Comparison of ENCODE assay signal across 30 cellular contexts in the genomic region with DNA sequence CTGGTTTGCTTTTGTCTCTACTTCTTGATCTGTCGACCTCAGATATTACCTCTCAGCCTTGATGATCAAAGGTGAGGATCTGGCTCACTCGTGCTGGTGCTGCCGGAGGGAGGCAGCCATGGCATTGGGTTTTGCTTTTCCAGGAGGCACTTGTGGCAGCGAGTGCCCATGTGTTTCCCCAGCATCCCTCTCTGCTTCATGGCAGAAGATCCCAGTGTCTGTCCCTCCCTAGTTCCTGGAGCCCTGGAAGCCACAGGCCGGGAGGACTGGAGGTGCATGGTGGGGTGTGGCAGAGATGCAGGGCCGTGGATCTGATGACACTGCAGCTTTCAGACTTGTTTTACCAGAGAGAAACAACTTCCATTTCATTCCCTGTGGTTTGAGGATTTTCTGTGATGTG.
"Had no signal": no experiment of that assay in that cellular context is flagged by ENCODE, and none has a peak within 500 bp of the region (broad histone marks: within the 10 kb centered on the region; RNA-seq: fewer than 3 reads in every experiment).

No MANE protein-coding gene starts in this region.

- H3K27me3 ChIP-seq: ascending aorta, breast epithelium, cardiac muscle cell, colonic mucosa, heart left ventricle had no signal

- H3K4me1 Mint-ChIP-seq: activated B cell treated with CpG ODN at 0.5 μM for 24 hours; activated T-helper 17 cell treated with anti-CD3 and anti-CD28 coated beads, Interleukin-2, amount 50 U/mL, for 72 hours had no signal

- H3K36me3 ChIP-seq: ascending aorta, breast epithelium, cardiac muscle cell, colonic mucosa, heart left ventricle, WERI-Rb-1 had no signal

- ATAC-seq: activated CD4-positive, CD25-positive, alpha-beta regulatory T cell treated with anti-CD3 and anti-CD28 coated beads, Interleukin-2, amount 50 U/mL, for 24 hours; activated CD8-positive, alpha-beta T cell treated with anti-CD3 and anti-CD28 coated beads for 36 hours; activated naive CD4-positive, alpha-beta T cell treated with anti-CD3 and anti-CD28 coated beads, Interleukin-2, amount 50 U/mL, for 72 hours; activated T-cell treated with anti-CD3 and anti-CD28 coated beads, Interleukin-2, amount 50 U/mL, for 4 hours; activated T-helper 17 cell treated with anti-CD3 and anti-CD28 coated beads, Interleukin-2, amount 50 U/mL, for 72 hours; heart left ventricle; T-helper 17 cell had no signal

- DNase-seq: activated B cell treated with CpG ODN at 0.5 μM for 24 hours; activated CD4-positive, alpha-beta T cell treated with anti-CD3 and anti-CD28 coated beads for 48 hours; activated CD4-positive, alpha-beta T cell treated with anti-CD3 and anti-CD28 coated beads, Interleukin-2, amount 50 U/mL, for 1 hour; activated CD4-positive, alpha-beta T cell treated with anti-CD3 and anti-CD28 coated beads, Interleukin-2, amount 50 U/mL, for 48 hours; activated CD8-positive, alpha-beta memory T cell treated with anti-CD3 and anti-CD28 coated beads for 24 hours; activated CD8-positive, alpha-beta T cell treated with anti-CD3 and anti-CD28 coated beads for 36 hours; activated effector memory CD4-positive, alpha-beta T cell treated with Interleukin-2 at 50 U/mL for 16 hours; activated naive CD4-positive, alpha-beta T cell treated with anti-CD3 and anti-CD28 coated beads, Interleukin-2, amount 10 ng/mL, durations not matched to agents 7 days and 5 days; activated naive CD8-positive, alpha-beta T cell treated with anti-CD3 and anti-CD28 coated beads, Interleukin-2, amount 10 ng/mL, durations not matched to agents 7 days and 5 days; activated T-cell treated with anti-CD3 and anti-CD28 coated beads, Interleukin-2, amount 50 U/mL, for 4 hours; central memory CD4-positive, alpha-beta T cell; cerebellar nuclear complex; colonic mucosa; effector memory CD4-positive, alpha-beta T cell; foreskin fibroblast; glutamatergic neuron; heart left ventricle; T-helper 1 cell; T-helper 17 cell; T1000; WERI-Rb-1 had no signal

- H3K4me3 Mint-ChIP-seq: activated B cell treated with CpG ODN at 0.5 μM for 24 hours; activated CD8-positive, alpha-beta T cell treated with anti-CD3 and anti-CD28 coated beads for 36 hours; activated naive CD4-positive, alpha-beta T cell treated with anti-CD3 and anti-CD28 coated beads, Interleukin-2, amount 10 ng/mL, durations not matched to agents 7 days and 5 days; activated naive CD8-positive, alpha-beta T cell treated with anti-CD3 and anti-CD28 coated beads, Interleukin-2, amount 10 ng/mL, durations not matched to agents 7 days and 5 days; activated T-cell treated with anti-CD3 and anti-CD28 coated beads, Interleukin-2, amount 50 U/mL, for 4 hours; activated T-helper 17 cell treated with anti-CD3 and anti-CD28 coated beads, Interleukin-2, amount 50 U/mL, for 72 hours; brain; T-helper 17 cell; T-helper 2 cell treated with Interferon-gamma antibody and Interleukin-4, amounts not matched to agents 5 μg/mL and 100 μg/mL, for 36 hours had no signal

- H3K27ac ChIP-seq: ascending aorta, breast epithelium, cardiac muscle cell, colonic mucosa, epithelial cell of prostate, WERI-Rb-1 had no signal

- H3K9me3 ChIP-seq: ascending aorta, breast epithelium, colonic mucosa, heart left ventricle had no signal

- H3K4me3 ChIP-seq: ascending aorta, breast epithelium, cardiac muscle cell, colonic mucosa, heart left ventricle had no signal

- H3K36me3 Mint-ChIP-seq: activated naive CD4-positive, alpha-beta T cell treated with anti-CD3 and anti-CD28 coated beads, Interleukin-2, amount 10 ng/mL, durations not matched to agents 7 days and 5 days; activated naive CD4-positive, alpha-beta T cell treated with anti-CD3 and anti-CD28 coated beads, Interleukin-2, amount 50 U/mL, for 72 hours; activated naive CD8-positive, alpha-beta T cell treated with anti-CD3 and anti-CD28 coated beads, Interleukin-2, amount 10 ng/mL, durations not matched to agents 7 days and 5 days; brain had no signal

- H3K9me3 Mint-ChIP-seq: activated B cell treated with CpG ODN at 0.5 μM for 24 hours; activated CD8-positive, alpha-beta T cell treated with anti-CD3 and anti-CD28 coated beads for 36 hours; activated naive CD4-positive, alpha-beta T cell treated with anti-CD3 and anti-CD28 coated beads, Interleukin-2, amount 10 ng/mL, durations not matched to agents 7 days and 5 days; activated naive CD4-positive, alpha-beta T cell treated with anti-CD3 and anti-CD28 coated beads, Interleukin-2, amount 50 U/mL, for 72 hours; activated naive CD8-positive, alpha-beta T cell treated with anti-CD3 and anti-CD28 coated beads, Interleukin-2, amount 10 ng/mL, durations not matched to agents 7 days and 5 days; activated T-cell treated with anti-CD3 and anti-CD28 coated beads, Interleukin-2, amount 50 U/mL, for 4 hours; activated T-helper 17 cell treated with anti-CD3 and anti-CD28 coated beads, Interleukin-2, amount 50 U/mL, for 72 hours; T-helper 2 cell treated with Interferon-gamma antibody and Interleukin-4, amounts not matched to agents 5 μg/mL and 100 μg/mL, for 36 hours had no signal

- H3K27ac Mint-ChIP-seq: activated B cell treated with CpG ODN at 0.5 μM for 24 hours; activated CD8-positive, alpha-beta T cell treated with anti-CD3 and anti-CD28 coated beads for 36 hours; activated naive CD4-positive, alpha-beta T cell treated with anti-CD3 and anti-CD28 coated beads, Interleukin-2, amount 10 ng/mL, durations not matched to agents 7 days and 5 days; activated naive CD4-positive, alpha-beta T cell treated with anti-CD3 and anti-CD28 coated beads, Interleukin-2, amount 50 U/mL, for 72 hours; activated naive CD8-positive, alpha-beta T cell treated with anti-CD3 and anti-CD28 coated beads, Interleukin-2, amount 10 ng/mL, durations not matched to agents 7 days and 5 days; activated T-helper 17 cell treated with anti-CD3 and anti-CD28 coated beads, Interleukin-2, amount 50 U/mL, for 72 hours; brain; T-helper 17 cell; T-helper 2 cell treated with Interferon-gamma antibody and Interleukin-4, amounts not matched to agents 5 μg/mL and 100 μg/mL, for 36 hours had no signal
